In the genomic region with DNA sequence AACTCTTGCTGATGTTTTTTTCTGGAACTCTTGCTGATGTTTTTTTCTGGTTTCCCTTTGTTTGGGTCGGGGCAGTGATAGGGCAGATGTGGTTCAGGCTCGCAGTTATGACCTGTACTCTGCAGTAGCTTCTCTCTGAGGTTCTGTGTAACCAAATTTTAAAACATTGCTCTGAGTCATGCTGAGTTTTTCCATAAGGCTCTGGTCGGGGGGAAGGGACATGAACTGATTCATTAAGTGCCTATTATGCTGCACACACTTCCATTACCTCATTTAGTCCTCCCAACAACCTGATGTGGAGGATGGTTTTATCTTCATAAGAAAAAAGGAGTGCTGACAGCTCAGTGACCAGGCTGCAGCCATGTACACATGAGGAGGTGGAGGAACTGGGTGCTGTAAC, we compare ENCODE assay signal across 1 cellular context.
TF ChIP-seq lines count a peak whose summit lies in the region.

No MANE protein-coding gene starts in this region.

TF ChIP-seq in HEK293, 187 proteins besides CTCF, POLR2A, EP300 and RAD21 (continued from another document):
- TF ChIP-seq, protein P1, sequence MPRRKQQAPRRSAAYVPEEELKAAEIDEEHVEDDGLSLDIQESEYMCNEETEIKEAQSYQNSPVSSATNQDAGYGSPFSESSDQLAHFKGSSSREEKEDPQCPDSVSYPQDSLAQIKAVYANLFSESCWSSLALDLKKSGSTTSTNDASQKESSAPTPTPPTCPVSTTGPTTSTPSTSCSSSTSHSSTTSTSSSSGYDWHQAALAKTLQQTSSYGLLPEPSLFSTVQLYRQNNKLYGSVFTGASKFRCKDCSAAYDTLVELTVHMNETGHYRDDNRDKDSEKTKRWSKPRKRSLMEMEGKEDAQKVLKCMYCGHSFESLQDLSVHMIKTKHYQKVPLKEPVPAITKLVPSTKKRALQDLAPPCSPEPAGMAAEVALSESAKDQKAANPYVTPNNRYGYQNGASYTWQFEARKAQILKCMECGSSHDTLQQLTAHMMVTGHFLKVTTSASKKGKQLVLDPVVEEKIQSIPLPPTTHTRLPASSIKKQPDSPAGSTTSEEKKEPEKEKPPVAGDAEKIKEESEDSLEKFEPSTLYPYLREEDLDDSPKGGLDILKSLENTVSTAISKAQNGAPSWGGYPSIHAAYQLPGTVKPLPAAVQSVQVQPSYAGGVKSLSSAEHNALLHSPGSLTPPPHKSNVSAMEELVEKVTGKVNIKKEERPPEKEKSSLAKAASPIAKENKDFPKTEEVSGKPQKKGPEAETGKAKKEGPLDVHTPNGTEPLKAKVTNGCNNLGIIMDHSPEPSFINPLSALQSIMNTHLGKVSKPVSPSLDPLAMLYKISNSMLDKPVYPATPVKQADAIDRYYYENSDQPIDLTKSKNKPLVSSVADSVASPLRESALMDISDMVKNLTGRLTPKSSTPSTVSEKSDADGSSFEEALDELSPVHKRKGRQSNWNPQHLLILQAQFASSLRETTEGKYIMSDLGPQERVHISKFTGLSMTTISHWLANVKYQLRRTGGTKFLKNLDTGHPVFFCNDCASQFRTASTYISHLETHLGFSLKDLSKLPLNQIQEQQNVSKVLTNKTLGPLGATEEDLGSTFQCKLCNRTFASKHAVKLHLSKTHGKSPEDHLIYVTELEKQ (tag by site-specific recombination; IDR thresholded peaks at IDR 0.05; ENCODE audit: borderline replicate concordance): no peak
- no peak for TF ChIP-seq ZNF37A (tag by site-specific recombination; IDR thresholded peaks at IDR 0.05)
- TF ChIP-seq MZF1 (tag by site-specific recombination; IDR thresholded peaks at IDR 0.05; ENCODE audit: borderline replicate concordance): no peak
- TF ChIP-seq IKZF3 (tag by site-specific recombination; IDR thresholded peaks at IDR 0.05): 0 out of 2 replicates have a peak, but pooled peaks have one; percentile 14
- no peak for TF ChIP-seq GLI2 (tag by site-specific recombination; IDR thresholded peaks at IDR 0.05; ENCODE audit: borderline replicate concordance, low read depth)
- TF ChIP-seq ZEB2 (tag by site-specific recombination; IDR thresholded peaks at IDR 0.05): peak; percentile 43; the same call in 1 of the 2 replicates
- no peak for TF ChIP-seq YY1 (tag by site-specific recombination; IDR thresholded peaks at IDR 0.05)
- no peak for TF ChIP-seq ZNF155 (tag by site-specific recombination; IDR thresholded peaks at IDR 0.05)
- TF ChIP-seq ZNF664 (tag by site-specific recombination; IDR thresholded peaks at IDR 0.05): peak; percentile 89
- no peak for TF ChIP-seq ZNF843 (tag by site-specific recombination; IDR thresholded peaks at IDR 0.05)
- no peak for TF ChIP-seq ZNF792 (tag by site-specific recombination; IDR thresholded peaks at IDR 0.05)
- TF ChIP-seq RBAK (tag by site-specific recombination; IDR thresholded peaks at IDR 0.05): no peak
- peak; percentile 71 for TF ChIP-seq ZNF585B (tag by site-specific recombination; IDR thresholded peaks at IDR 0.05)
- TF ChIP-seq, protein P2, sequence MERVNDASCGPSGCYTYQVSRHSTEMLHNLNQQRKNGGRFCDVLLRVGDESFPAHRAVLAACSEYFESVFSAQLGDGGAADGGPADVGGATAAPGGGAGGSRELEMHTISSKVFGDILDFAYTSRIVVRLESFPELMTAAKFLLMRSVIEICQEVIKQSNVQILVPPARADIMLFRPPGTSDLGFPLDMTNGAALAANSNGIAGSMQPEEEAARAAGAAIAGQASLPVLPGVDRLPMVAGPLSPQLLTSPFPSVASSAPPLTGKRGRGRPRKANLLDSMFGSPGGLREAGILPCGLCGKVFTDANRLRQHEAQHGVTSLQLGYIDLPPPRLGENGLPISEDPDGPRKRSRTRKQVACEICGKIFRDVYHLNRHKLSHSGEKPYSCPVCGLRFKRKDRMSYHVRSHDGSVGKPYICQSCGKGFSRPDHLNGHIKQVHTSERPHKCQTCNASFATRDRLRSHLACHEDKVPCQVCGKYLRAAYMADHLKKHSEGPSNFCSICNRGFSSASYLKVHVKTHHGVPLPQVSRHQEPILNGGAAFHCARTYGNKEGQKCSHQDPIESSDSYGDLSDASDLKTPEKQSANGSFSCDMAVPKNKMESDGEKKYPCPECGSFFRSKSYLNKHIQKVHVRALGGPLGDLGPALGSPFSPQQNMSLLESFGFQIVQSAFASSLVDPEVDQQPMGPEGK (tag by site-specific recombination; IDR thresholded peaks at IDR 0.05): no peak
- peak; percentile 49; the same call in 1 of the 2 replicates for TF ChIP-seq OSR2 (tag by site-specific recombination; IDR thresholded peaks at IDR 0.05)
- peak; percentile 60; the same call in 1 of the 2 replicates for TF ChIP-seq PRDM1 (tag by site-specific recombination; IDR thresholded peaks at IDR 0.05)
